8 cellular contexts compared by ENCODE assay signal in genomic region chr19:1264801-1265610, GRCh38. TPM values are rescaled to one million over a fixed set of nuclear protein-coding genes. Genes with fewer than 3 reads are reported as not detected.
DNase-seq lines count a peak whose midpoint lies in the region; ATAC-seq, FAIRE-seq and TF ChIP-seq lines count a peak whose summit lies in the region.

No MANE protein-coding gene starts in this region.

- no peaks in the 10 kb centered on the region for H3K36me3 Mint-ChIP-seq in naive B cell

- ATAC-seq in naive B cell (ENCODE audit: low read depth in 2 of 2) (peak; percentile 5 to 26), HG02970 (IDR thresholded peaks at IDR 0.05; ENCODE audit: low FRiP score, unreplicated experiment) (no peak)

- H3K36me3 ChIP-seq in endocrine pancreas (ENCODE audit: control insufficient read depth, insufficient read depth, low read length): no peaks in the 10 kb centered on the region

- no peak for TF ChIP-seq POLR2A in GM12892 (IDR thresholded peaks at IDR 0.05; ENCODE audit: low read depth, low read length)

- H3K9me3 ChIP-seq in endocrine pancreas (ENCODE audit: control insufficient read depth, low read length): no peaks in the 10 kb centered on the region

- no peaks in the 10 kb centered on the region for H3K9me3 Mint-ChIP-seq in naive B cell

- H3K9ac ChIP-seq in endocrine pancreas (ENCODE audit: control insufficient read depth, insufficient read depth, low read length): peak overlapping the region; percentile 54

- DNase-seq in GM12892 (ENCODE audit: insufficient read length) (no peak), RKO (ENCODE audit: low spot score) (peak; percentile 85), naive B cell (peak; percentile 82), NCI-H2196 (lab: John Stamatoyannopoulos, UW; ENCODE audit: unreplicated experiment) (no peak), NCI-H526 treated with DMSO at 0.1 percent for 48 hours (lab: John Stamatoyannopoulos, UW) (no peak), NCI-H510A treated with DMSO at 0.1 percent for 48 hours (lab: John Stamatoyannopoulos, UW) (no peak)

- peak overlapping the region; percentile 98 to 100 (median 99) for H3K27ac Mint-ChIP-seq in naive B cell

- no peak overlapping the region for H3K4me3 ChIP-seq in endocrine pancreas (ENCODE audit: control insufficient read depth, insufficient read depth, low read length)

- peaks cover 61 to 80% (median 70%) of the 10 kb centered on the region in 3 donors for H3K4me1 Mint-ChIP-seq in naive B cell

- no peaks in the 10 kb centered on the region for H3K27me3 Mint-ChIP-seq in naive B cell

- H3K4me1 ChIP-seq in endocrine pancreas (ENCODE audit: control insufficient read depth, insufficient read depth, low read length): no peaks in the 10 kb centered on the region

- H3K4me3 Mint-ChIP-seq in naive B cell: peak overlapping the region; percentile 74 to 95 (median 87)

- no peaks in the 10 kb centered on the region for H3K27me3 ChIP-seq in endocrine pancreas (ENCODE audit: control insufficient read depth, insufficient read depth, low read length)

- peak; percentile 82 for FAIRE-seq in GM12892 (lab: Jason Lieb, UNC)

RNA-seq across cellular contexts. Expression of gene CIRBP, which starts 4.1 kb away (rescaled TPM):
- polyA plus RNA-seq in GM12892 (2012; ENCODE audit: missing spikeins): 276 TPM
- polyA plus RNA-seq in naive B cell (ENCODE audit: low read depth in 6 of 6): 100 to 1,000 TPM; 253 to 449 (median 334) TPM

RNA-seq across cellular contexts. Expression of gene FAM174C, which starts 10.3 kb away (rescaled TPM):
- 20.2 TPM for polyA plus RNA-seq in GM12892 (2012; ENCODE audit: missing spikeins)
- polyA plus RNA-seq in naive B cell (ENCODE audit: low read depth in 6 of 6): 10 to 100 TPM; 48.9 to 80.0 (median 64.7) TPM

RNA-seq across cellular contexts. Expression of gene MIDN, which starts 16.6 kb away (rescaled TPM):
- polyA plus RNA-seq in GM12892 (2012; ENCODE audit: missing spikeins): 8.9 TPM
- 1 to 10 TPM in 5 of 6 donors, under 1 TPM in 1; 0.78 to 5.5 (median 2.7) TPM for polyA plus RNA-seq in naive B cell (ENCODE audit: low read depth in 6 of 6)

RNA-seq across cellular contexts. Expression of gene EFNA2, which starts 20.7 kb away (rescaled TPM):
- polyA plus RNA-seq in GM12892 (2012; ENCODE audit: missing spikeins): not detected
- polyA plus RNA-seq in naive B cell (ENCODE audit: low read depth in 6 of 6): not detected

RNA-seq across cellular contexts. Expression of gene ATP5F1D, which starts 23.5 kb away (rescaled TPM):
- 63.3 TPM for polyA plus RNA-seq in GM12892 (2012; ENCODE audit: missing spikeins)
- polyA plus RNA-seq in naive B cell (ENCODE audit: low read depth in 6 of 6): 100 to 1,000 TPM; 132 to 222 (median 199) TPM

Comparison
In these comparisons a context has a peak if more than half of its experiments do, and no peak if none do; other contexts are left out.
1. DNase-seq: peak in RKO (single experiment) and naive B cell (single experiment); none in GM12892 (single experiment), NCI-H2196 (single experiment), NCI-H526 treated with DMSO at 0.1 percent for 48 hours (single experiment) and NCI-H510A treated with DMSO at 0.1 percent for 48 hours (single experiment).